Comparison of ENCODE assay signal across 8 cellular contexts in the genomic region with DNA sequence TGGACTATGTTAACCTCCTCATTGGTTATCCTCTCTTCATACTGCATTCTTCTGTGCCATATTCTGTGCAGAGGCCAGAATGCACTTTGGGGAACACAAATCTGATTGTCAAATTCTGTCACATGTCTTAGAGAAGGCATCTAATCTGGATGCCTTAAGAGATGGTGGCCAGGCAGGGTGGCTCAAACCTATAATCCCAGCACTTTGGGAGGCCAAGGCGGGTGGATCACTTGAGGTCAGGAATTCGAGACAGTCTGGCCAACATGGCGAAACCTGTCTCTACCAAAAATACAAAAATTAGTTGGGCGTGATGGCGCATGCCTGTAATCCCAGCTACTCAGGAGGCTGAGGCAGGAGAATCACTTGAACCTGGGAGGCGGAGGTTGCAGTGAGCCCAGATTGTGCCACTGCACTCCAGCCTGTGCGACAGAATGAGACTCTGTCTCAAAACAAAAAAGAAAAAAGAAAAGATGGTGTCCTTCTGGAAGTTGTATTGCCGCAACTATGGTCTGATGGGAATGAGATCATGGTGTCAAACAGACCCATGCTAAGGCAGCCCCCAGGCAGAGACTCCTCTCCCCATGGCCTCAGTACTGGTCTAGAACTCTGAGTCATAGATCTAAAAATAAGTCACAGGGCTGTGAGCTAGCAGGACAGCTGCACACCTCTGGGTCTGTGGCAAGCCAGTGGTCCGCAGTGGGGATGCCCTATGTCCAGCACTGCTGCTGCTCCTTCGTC. TPM values are rescaled to one million over a fixed set of nuclear protein-coding genes. Genes with fewer than 3 reads are reported as not detected.
A peak's percentile ranks its signal among the peaks of the same experiment; 100 is the strongest.
DNase-seq lines count a peak whose midpoint lies in the region; ATAC-seq and TF ChIP-seq lines count a peak whose summit lies in the region.
"Not testable (repeated sequence)": the region's sequence is repeated elsewhere in the genome, so short reads cannot be mapped to it uniquely, and the experiment has no call there.

No MANE protein-coding gene starts in this region.

- peak; percentile 83 for DNase-seq in EH (ENCODE audit: low read depth)
- not testable (repeated sequence) for DNase-seq in HCT116 (ENCODE audit: low read depth, low spot score); SK-N-SH; left lobe of liver (ENCODE audit: low spot score); stimulated activated naive CD8-positive, alpha-beta T cell treated with anti-CD3 and anti-CD28 coated beads, Interleukin-15, Interleukin-2, amounts not matched to agents 100 U/mL and 50 U/mL, for 24 hours
- DNase-seq in Karpas-422, result peak; percentile 54
- peak; percentile 53 for DNase-seq in astrocyte of the hippocampus (ENCODE audit: low read depth, low spot score)
- DNase-seq in foreskin fibroblast, result peak; percentile 28 to 52

- TF ChIP-seq RAD21 in HCT116 (IDR thresholded peaks at IDR 0.05; ENCODE audit: low read depth); SK-N-SH (IDR thresholded peaks at IDR 0.05; ENCODE audit: low read length): not testable (repeated sequence)

- WGBS in SK-N-SH (ENCODE audit: low lambda C conversion rate), result 96% methylated on average over 8 of the region's 10 CpGs

- H3F3A ChIP-seq in SK-N-SH (replicated peaks; ENCODE audit: insufficient read depth), result not testable (repeated sequence)

- H3K36me3 ChIP-seq in HCT116 (ENCODE audit: control insufficient read depth in 1 of 2, insufficient read depth in 2 of 2, low read length in 2 of 2); Karpas-422 (ENCODE audit: insufficient read depth, low read length); SK-N-SH (replicated peaks in 1 of 2; ENCODE audit: control insufficient read depth in 1 of 2, insufficient read depth in 2 of 2, low read length in 1 of 2): not testable (repeated sequence)

- not testable (repeated sequence) for H3K27ac ChIP-seq in HCT116 (ENCODE audit: low read depth, low read length)
- H3K27ac ChIP-seq in Karpas-422 (ENCODE audit: low read length) (peak overlapping the region; percentile 54; the same call in 1 of the 2 replicates), SK-N-SH (ENCODE audit: low read depth in 2 of 2, low read length in 1 of 2) (0 out of 4 replicates have a peak overlapping the region, but pooled peaks of 1 of the 2 experiments have one; percentile 9)

- H3K79me2 ChIP-seq in HCT116 (ENCODE audit: insufficient read depth, low read length); Karpas-422 (ENCODE audit: low read length); SK-N-SH (ENCODE audit: insufficient read depth): not testable (repeated sequence)

- not testable (repeated sequence) for TF ChIP-seq CTCF in HCT116 (IDR thresholded peaks at IDR 0.05 in 2 of 3, conservative IDR thresholded peaks at IDR 0.05 in 1 of 3; ENCODE audit: borderline replicate concordance in 1 of 3, insufficient read depth in 1 of 3, low read depth in 2 of 3, low read length in 2 of 3); SK-N-SH (IDR thresholded peaks at IDR 0.05); foreskin fibroblast (IDR thresholded peaks at IDR 0.05; ENCODE audit: low read depth, low read length)

- peak; percentile 44; the same call in 1 of the 2 replicates for ATAC-seq in HCT116
- peak; percentile 36 for ATAC-seq in left lobe of liver
- peak; percentile 40 for ATAC-seq in stimulated activated naive CD8-positive, alpha-beta T cell treated with anti-CD3 and anti-CD28 coated beads, Interleukin-15, Interleukin-2, amounts not matched to agents 100 U/mL and 50 U/mL, for 24 hours

- RAD21 ChIA-PET in HCT116 (lab: Charles Lee; ENCODE audit: low non-redundant PET in 1 of 2, low total read pairs in 2 of 2, uncharacterized antibody in 2 of 2, unreplicated experiment in 2 of 2), result not testable (repeated sequence)

- TF ChIP-seq POLR2A in HCT116 (IDR thresholded peaks at IDR 0.05; ENCODE audit: borderline replicate concordance, extremely low read depth, insufficient read depth, insufficient read length), result not testable (repeated sequence)

- intact Hi-C loops in HCT116 (cut with micrococcal nuclease), result loop anchor here (5.0 kb wide), 1 partner anchor 94 kb away; no protein-coding TSS in a partner anchor

- H3K27me3 ChIP-seq in HCT116 (ENCODE audit: insufficient read depth, low read length); Karpas-422 (ENCODE audit: low read length); SK-N-SH (ENCODE audit: insufficient read depth): not testable (repeated sequence)

- CTCF ChIA-PET in HCT116 (lab: Charles Lee); SK-N-SH (lab: Yijun Ruan, JAX): not testable (repeated sequence)

- TF ChIP-seq EP300 in SK-N-SH (IDR thresholded peaks at IDR 0.05; ENCODE audit: borderline replicate concordance in 1 of 2, low read depth in 1 of 2, low read length in 1 of 2), result not testable (repeated sequence)

- H4K20me1 ChIP-seq in HCT116 (ENCODE audit: insufficient read depth); Karpas-422 (ENCODE audit: insufficient read depth, low read depth, low read length); SK-N-SH (ENCODE audit: insufficient read depth): not testable (repeated sequence)

- H2AFZ ChIP-seq in HCT116 (ENCODE audit: low read depth, low read length, poor library complexity, severe bottlenecking); Karpas-422 (ENCODE audit: low read length); SK-N-SH (ENCODE audit: low read depth): not testable (repeated sequence)

- not testable (repeated sequence) for H3K9me3 ChIP-seq in HCT116 (ENCODE audit: control insufficient read depth in 1 of 2, insufficient read depth in 1 of 2, low read depth in 1 of 2, low read length in 2 of 2); Karpas-422 (ENCODE audit: low read length); SK-N-SH

- POLR2A ChIA-PET in HCT116 (lab: Charles Lee); SK-N-SH (lab: Yijun Ruan, JAX): not testable (repeated sequence)

- H3K4me2 ChIP-seq in HCT116 (ENCODE audit: low read length) (peak overlapping the region; percentile 31), Karpas-422 (ENCODE audit: low read depth, low read length, poor library complexity, severe bottlenecking) (peak overlapping the region; percentile 53)
- H3K4me2 ChIP-seq in SK-N-SH, result not testable (repeated sequence)

- BruUV-seq in HCT116 (replicated peaks; lab: Mats Ljungman, UMichigan), result not testable (repeated sequence)

- H3K4me3 ChIP-seq in HCT116 (replicated peaks in 1 of 2; ENCODE audit: low read depth in 1 of 2, low read length in 2 of 2); Karpas-422 (ENCODE audit: low read length); SK-N-SH (ENCODE audit: low read depth in 2 of 2, low read length in 1 of 2); foreskin fibroblast (ENCODE audit: low read depth in 1 of 2, low read length in 2 of 2): not testable (repeated sequence)

- peaks cover 9 to 18% of the 10 kb centered on the region in 2 experiments for H3K4me1 ChIP-seq in HCT116 (ENCODE audit: control insufficient read depth in 1 of 2, insufficient read depth in 2 of 2, low read length in 2 of 2)
- H3K4me1 ChIP-seq in Karpas-422 (ENCODE audit: low read length), result peaks cover 23% of the 10 kb centered on the region
- not testable (repeated sequence) for H3K4me1 ChIP-seq in SK-N-SH (ENCODE audit: control insufficient read depth in 1 of 2, insufficient read depth in 2 of 2, low read depth in 1 of 2, low read length in 1 of 2)

- H3K9me2 ChIP-seq in HCT116 (ENCODE audit: insufficient read depth); Karpas-422 (replicated peaks; ENCODE audit: insufficient read depth, low read length); SK-N-SH: not testable (repeated sequence)

- not testable (repeated sequence) for H3K9ac ChIP-seq in HCT116 (ENCODE audit: low read length); Karpas-422 (ENCODE audit: low read length); SK-N-SH

TF ChIP-seq in SK-N-SH, 30 proteins besides CTCF, POLR2A, EP300 and RAD21:
- TF ChIP-seq MEF2A (IDR thresholded peaks at IDR 0.05; ENCODE audit: borderline replicate concordance, low read depth), result peak; percentile 81
TF ChIP-seq in SK-N-SH: peak in this region for 1; not testable (repeated sequence) for 29.

RNA-seq across cellular contexts. Expression of a gene that starts 11.0 kb away (rescaled TPM):
- total RNA-seq in HCT116 (2021; ENCODE audit: unreplicated experiment), result 16.9 TPM
- polyA plus RNA-seq in HCT116 (2012), result 9.1 and 10.8 TPM in 2 replicates
- total RNA-seq in Karpas-422 (2014; rRNA removed; shearing (Covaris generic); ENCODE audit: low replicate concordance), result 22.1 and 22.8 TPM in 2 replicates
- 9.7 and 10.9 TPM in 2 replicates for polyA plus RNA-seq in SK-N-SH (2012; rRNA removed)
- polyA plus RNA-seq in SK-N-SH (2012; cell fraction: cytosol; rRNA removed), result 6.3 and 7.8 TPM in 2 replicates
- 13.0 and 15.5 TPM in 2 replicates for polyA plus RNA-seq in SK-N-SH (2012; cell fraction: nucleus; rRNA removed)
- total RNA-seq in left lobe of liver, result 9.2 TPM
